In the genomic region with DNA sequence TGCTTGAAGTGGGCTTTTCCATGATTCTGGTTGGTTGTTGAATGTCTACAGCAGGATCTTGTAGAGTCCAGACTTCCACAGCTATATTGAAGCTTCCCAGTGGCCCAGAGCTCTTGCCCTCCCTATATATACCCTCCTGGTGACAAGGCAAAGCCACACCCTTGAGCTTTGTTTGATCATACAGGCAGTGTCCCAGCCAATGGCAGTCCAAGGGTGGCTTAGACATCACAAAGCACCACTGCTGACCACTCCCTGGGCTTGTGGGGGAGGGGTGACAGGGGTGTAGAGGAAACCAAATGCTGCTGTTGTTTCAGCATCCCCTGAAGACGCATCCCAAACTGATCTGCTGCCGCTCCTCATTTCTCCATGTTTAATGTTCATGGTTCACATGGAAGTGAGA, we compare ENCODE assay signal across 20 cellular contexts. TPM values are rescaled to one million over a fixed set of nuclear protein-coding genes. Genes with fewer than 3 reads are reported as not detected.
"Had no signal": no experiment of that assay in that cellular context is flagged by ENCODE, and none has a peak within 500 bp of the region (broad histone marks: within the 10 kb centered on the region; RNA-seq: fewer than 3 reads in every experiment).

A gene with protein sequence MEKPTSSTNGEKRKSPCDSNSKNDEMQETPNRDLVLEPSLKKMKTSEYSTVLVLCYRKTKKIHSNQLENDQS (minus strand): TSS at position 101 of the 400 bp plus-strand sequence. CDS start 79 bp downstream, at position 22.

RNA-seq across cellular contexts. Expression of the gene that starts here (rescaled TPM):
- total RNA-seq: activated CD4-positive, alpha-beta memory T cell treated with anti-CD3 and anti-CD28 coated beads for 36 hours; activated CD4-positive, alpha-beta T cell treated with anti-CD3 and anti-CD28 coated beads for 36 hours; activated CD4-positive, alpha-beta T cell treated with anti-CD3 and anti-CD28 coated beads, Interleukin-2, amount 10 ng/mL, durations not matched to agents 24 days and 14 days; activated CD8-positive, alpha-beta memory T cell treated with anti-CD3 and anti-CD28 coated beads for 36 hours; activated CD8-positive, alpha-beta memory T cell treated with anti-CD3 and anti-CD28 coated beads, Interleukin-2, amount 10 ng/mL, durations not matched to agents 7 days and 5 days; activated CD8-positive, alpha-beta T cell treated with anti-CD3 and anti-CD28 coated beads, Interleukin-2, amount 10 ng/mL, durations not matched to agents 7 days and 5 days; activated naive CD4-positive, alpha-beta T cell treated with anti-CD3 and anti-CD28 coated beads for 36 hours; activated naive CD8-positive, alpha-beta T cell treated with anti-CD3 and anti-CD28 coated beads for 36 hours; activated T-helper 1 cell treated with anti-CD3 and anti-CD28 coated beads, Interleukin-12 subunit alpha, Interleukin-12 subunit beta, Interleukin-2, Interleukin-4 antibody, amounts not matched to agents 30 ng/mL and 10 ng/mL and 1 ng/mL, durations not matched to agents 14 hours and 24 hours and 36 hours; activated T-helper 2 cell treated with anti-CD3 and anti-CD28 coated beads, Interferon-gamma antibody, Interleukin-2, Interleukin-4, amounts not matched to agents 10 μg/mL and 5 μg/mL and 100 μg/mL, durations not matched to agents 14 hours and 24 hours and 36 hours; adrenal gland; aorta; breast epithelium; cardiac muscle cell; dorsolateral prefrontal cortex; endodermal cell; esophagus muscularis mucosa; foreskin keratinocyte; gastrocnemius medialis; T-helper 1 cell treated with Interleukin-12 subunit alpha and Interleukin-12 subunit beta and Interleukin-4 antibody, amounts not matched to agents 30 ng/mL and 1 ng/mL, for 36 hours had no signal
- polyA plus RNA-seq: adrenal gland, aorta, cardiac muscle cell had no signal
